In the genomic region with DNA sequence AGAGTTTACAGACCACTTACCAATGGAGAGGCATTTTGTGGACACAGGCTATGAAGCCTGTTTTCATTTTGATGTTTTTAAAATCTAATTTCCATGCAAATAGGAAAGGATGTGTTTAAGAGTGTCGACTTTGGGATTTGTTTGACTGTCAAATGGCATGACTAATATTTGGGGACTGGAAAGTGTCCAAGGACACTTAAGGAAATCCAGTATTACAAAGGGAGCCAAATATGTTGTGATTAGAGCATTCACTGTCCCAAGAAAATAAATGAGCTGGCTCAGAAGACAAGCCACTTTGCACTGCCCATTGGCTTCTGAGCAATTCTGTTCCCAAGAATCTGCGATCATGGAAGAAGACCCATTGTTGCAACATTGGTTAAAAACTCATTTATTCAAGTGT, we compare ENCODE assay signal across 17 cellular contexts.
"Had no signal": no experiment of that assay in that cellular context is flagged by ENCODE, and none has a peak within 500 bp of the region (broad histone marks: within the 10 kb centered on the region; RNA-seq: fewer than 3 reads in every experiment).

No MANE protein-coding gene starts in this region.

- DNase-seq: activated CD4-positive, alpha-beta T cell treated with anti-CD3 and anti-CD28 coated beads for 36 hours; activated CD4-positive, CD25-positive, alpha-beta regulatory T cell; activated CD8-positive, alpha-beta memory T cell treated with anti-CD3 and anti-CD28 coated beads, Interleukin-2, amount 10 ng/mL, durations not matched to agents 7 days and 5 days; activated naive CD4-positive, alpha-beta T cell treated with Interleukin-2 at 50 U/mL for 16 hours; activated T-cell treated with anti-CD3 and anti-CD28 coated beads, Interleukin-2, amount 50 U/mL, for 72 hours; anterior cingulate cortex; esophagus squamous epithelium; gastrocnemius medialis; glutamatergic neuron; left cardiac atrium; mammary epithelial cell; right lobe of liver; stimulated activated CD4-positive, alpha-beta T cell treated with anti-CD3 and anti-CD28 coated beads, Interleukin-12 subunit alpha, Interleukin-12 subunit beta, amount 100 ng/mL, for 4 hours; stimulated activated CD4-positive, alpha-beta T cell treated with anti-CD3 and anti-CD28 coated beads, Interleukin-4, amount 100 ng/mL, for 1 hour; stimulated activated naive CD8-positive, alpha-beta T cell treated with anti-CD3 and anti-CD28 coated beads, Interleukin-15, Interleukin-2, amounts not matched to agents 100 U/mL and 50 U/mL, for 24 hours; testis; trophoblast cell had no signal
